In genomic region chr1:150627821-150628410, GRCh38 we compare ENCODE assay signal across 9 cellular contexts. TPM values are rescaled to one million over a fixed set of nuclear protein-coding genes. Genes with fewer than 3 reads are reported as not detected.
DNase-seq lines count a peak whose midpoint lies in the region; ATAC-seq and TF ChIP-seq lines count a peak whose summit lies in the region.
"Had no signal": no experiment of that assay in that cellular context is flagged by ENCODE, and none has a peak within 500 bp of the region (broad histone marks: within the 10 kb centered on the region; RNA-seq: fewer than 3 reads in every experiment).

No MANE protein-coding gene starts in this region.

- peak overlapping the region; percentile 45 for H3K27ac Mint-ChIP-seq in chondrocyte (ENCODE audit: unreplicated experiment)

- H3K4me3 ChIP-seq in AG04449 (ENCODE audit: low read depth, low read length) = peak overlapping the region; percentile 75
- peak overlapping the region; percentile 71 for H3K4me3 ChIP-seq in HFF-Myc (replicated peaks; ENCODE audit: low read depth, low read length)
- H3K4me3 ChIP-seq in mucosa of rectum (ENCODE audit: low read length in 2 of 2) = peak overlapping the region in 1 of 2 donors; percentile 86

- TF ChIP-seq CTCF in AG04449 (IDR thresholded peaks at IDR 0.05; ENCODE audit: insufficient read depth, low read length, missing control alignments) (no peak), HFF-Myc (IDR thresholded peaks at IDR 0.05; ENCODE audit: low read depth, low read length, missing control alignments) (no peak), chondrocyte (IDR thresholded peaks at IDR 0.05) (no peak)

- H3K36me3 ChIP-seq in mucosa of rectum (ENCODE audit: control insufficient read depth in 2 of 2, insufficient read depth in 2 of 2, low read length in 2 of 2) = peaks cover 34 to 44% of the 10 kb centered on the region in 2 donors

- no peak overlapping the region for H3K27ac ChIP-seq in mucosa of rectum (ENCODE audit: low read depth in 2 of 2, low read length in 2 of 2)

- peaks cover 2% of the 10 kb centered on the region for H3K4me1 Mint-ChIP-seq in chondrocyte (ENCODE audit: low read depth)

- H3K4me1 ChIP-seq in mucosa of rectum (ENCODE audit: control insufficient read depth in 2 of 2, insufficient read depth in 2 of 2, low read length in 2 of 2) = peaks cover 6 to 7% of the 10 kb centered on the region in 2 donors

- no peaks in the 10 kb centered on the region for H3K27me3 ChIP-seq in mucosa of rectum (ENCODE audit: control insufficient read depth in 2 of 2, insufficient read depth in 2 of 2, low read length in 2 of 2)

- DNase-seq in AG04449 (ENCODE audit: low read depth, low spot score) (no peak), HFF-Myc (ENCODE audit: extremely low read depth, low read depth) (no peak), chondrocyte (ENCODE audit: low spot score) (no peak), RPMI8226 (no peak), retina (no peak)
- no peak for DNase-seq in stimulated activated naive CD4-positive, alpha-beta T cell treated with Interleukin-2 at 50 U/mL for 16 hours (lab: John Stamatoyannopoulos, UW)
- DNase-seq: NCI-H2081 had no signal

- POLR2A ChIA-PET in AG04449 (lab: Yijun Ruan, JAX) = interaction anchor here (1.2 kb wide), 1 partner anchor 49 kb away, joined by 5 read pairs; the partner anchor contains the start of gene MCL1

- CTCF ChIA-PET in AG04449 (lab: Yijun Ruan, JAX) = interaction anchor here (1.0 to 19.2 kb wide), 7 partner anchors 8 to 372 kb away, joined by 3 to 315 read pairs (median 6); partner anchors contain the start of gene CTSK

- H3K9me3 ChIP-seq in mucosa of rectum (ENCODE audit: control insufficient read depth in 2 of 2, low read length in 2 of 2) = no peaks in the 10 kb centered on the region

- ATAC-seq in GM21390 (IDR thresholded peaks at IDR 0.05; ENCODE audit: unreplicated experiment) = no peak

- H3K36me3 Mint-ChIP-seq in chondrocyte (ENCODE audit: low read depth) = peaks cover 18% of the 10 kb centered on the region

- no peak overlapping the region for H3K4me3 Mint-ChIP-seq in chondrocyte (ENCODE audit: unreplicated experiment)

- peak overlapping the region; percentile 90 to 96 for H3K9ac ChIP-seq in mucosa of rectum (ENCODE audit: low read depth in 1 of 2, low read length in 2 of 2)

- no peaks in the 10 kb centered on the region for H3K9me3 Mint-ChIP-seq in chondrocyte (ENCODE audit: low read depth)

- no peaks in the 10 kb centered on the region for H3K27me3 Mint-ChIP-seq in chondrocyte (ENCODE audit: low read depth)

RNA-seq across cellular contexts. Expression of gene ENSA, which starts 1.5 kb away (rescaled TPM):
- 85.5 to 125 TPM (median 85.7 TPM) in 3 replicates for total RNA-seq in chondrocyte

RNA-seq across cellular contexts. Expression of gene MCL1, which starts 48.5 kb away (rescaled TPM):
- 211 to 264 TPM (median 255 TPM) in 3 replicates for total RNA-seq in chondrocyte
